In genomic region chr6:157322792-157323113, GRCh38 we compare ENCODE assay signal across 9 cellular contexts. TPM values are rescaled to one million over a fixed set of nuclear protein-coding genes. Genes with fewer than 3 reads are reported as not detected.
DNase-seq lines count a peak whose midpoint lies in the region; TF ChIP-seq lines count a peak whose summit lies in the region.
"Had no signal": no experiment of that assay in that cellular context is flagged by ENCODE, and none has a peak within 500 bp of the region (broad histone marks: within the 10 kb centered on the region; RNA-seq: fewer than 3 reads in every experiment).

No MANE protein-coding gene starts in this region.

- no peaks in the 10 kb centered on the region for H3F3A ChIP-seq in OCI-LY1 (ENCODE audit: insufficient read depth, low read length)

- DNase-seq in endodermal cell (no peak), SW 1271 (lab: John Stamatoyannopoulos, UW) (no peak), SHP77 (lab: John Stamatoyannopoulos, UW) (no peak), NCI-H1092 (lab: John Stamatoyannopoulos, UW) (no peak)
- DNase-seq in stimulated activated CD8-positive, alpha-beta memory T cell treated with anti-CD3 and anti-CD28 coated beads, Interleukin-4, amount 100 ng/mL, for 48 hours: no peak
- DNase-seq: NCI-H446 had no signal

- H3K27ac ChIP-seq in C4-2B (peak overlapping the region; percentile 72), OCI-LY1 (ENCODE audit: low read depth, low read length, poor library complexity, severe bottlenecking) (no peak overlapping the region), endodermal cell (ENCODE audit: low read depth, low read length) (no peak overlapping the region)

- H3K36me3 ChIP-seq in OCI-LY1 (ENCODE audit: insufficient read depth, low read length) (peaks cover 6% of the 10 kb centered on the region; the same call in 1 of the 2 replicates), endodermal cell (ENCODE audit: control insufficient read depth, insufficient read depth, low read length) (peaks cover 24% of the 10 kb centered on the region), neuron (ENCODE audit: insufficient read depth, low read length) (peaks cover 9% of the 10 kb centered on the region)

- peak overlapping the region; percentile 91 for H3K4me3 Mint-ChIP-seq in endodermal cell

- H3K4me1 ChIP-seq in OCI-LY1 (ENCODE audit: insufficient read depth, low read length, severe bottlenecking) (peaks cover 15% of the 10 kb centered on the region), endodermal cell (ENCODE audit: control insufficient read depth, insufficient read depth, low read length) (no peaks in the 10 kb centered on the region), neuron (ENCODE audit: insufficient read depth, low read length) (peaks cover 12% of the 10 kb centered on the region)

- H4K20me1 ChIP-seq in OCI-LY1 (ENCODE audit: insufficient read depth, low read length): no peaks in the 10 kb centered on the region

- TF ChIP-seq CTCF in C4-2B (conservative IDR thresholded peaks at IDR 0.05): no peak
- TF ChIP-seq CTCF in OCI-LY1 (IDR thresholded peaks at IDR 0.05; ENCODE audit: low read length): no peak
- no peak for TF ChIP-seq CTCF in endodermal cell (conservative IDR thresholded peaks at IDR 0.05)

- peaks cover 19% of the 10 kb centered on the region for H3K27me3 Mint-ChIP-seq in endodermal cell (ENCODE audit: insufficient read depth)

- no peaks in the 10 kb centered on the region for H3K79me2 ChIP-seq in OCI-LY1 (ENCODE audit: insufficient read depth, low read length)

- no peaks in the 10 kb centered on the region for H3K9me3 ChIP-seq in OCI-LY1 (ENCODE audit: low read length)
- no peaks in the 10 kb centered on the region for H3K9me3 ChIP-seq in endodermal cell (ENCODE audit: control insufficient read depth, low read length)
- H3K9me3 ChIP-seq in neuron (ENCODE audit: low read length): no peaks in the 10 kb centered on the region

- H3K9me2 ChIP-seq in OCI-LY1 (ENCODE audit: low read depth, low read length): no peaks in the 10 kb centered on the region

- WGBS in endodermal cell (ENCODE audit: insufficient coverage in 1 of 2, insufficient read length in 1 of 2), 2 experiments: 6 to 9% methylated on average over 5 to 12 of the region's 12 CpGs

- peaks cover 4% of the 10 kb centered on the region for H3K4me1 Mint-ChIP-seq in endodermal cell

- H3K4me3 ChIP-seq in OCI-LY1 (ENCODE audit: low read depth, low read length, poor library complexity, severe bottlenecking): peak overlapping the region; percentile 73
- H3K4me3 ChIP-seq in endodermal cell (ENCODE audit: low read length): peak overlapping the region; percentile 96
- H3K4me3 ChIP-seq in neuron (ENCODE audit: low read length): peak overlapping the region; percentile 78

- peaks cover 13% of the 10 kb centered on the region for H3K36me3 Mint-ChIP-seq in endodermal cell (ENCODE audit: low read depth)

- peak overlapping the region; percentile 97 for H3K27ac Mint-ChIP-seq in endodermal cell

- H3K9me3 Mint-ChIP-seq in endodermal cell: no peaks in the 10 kb centered on the region

- H3K27me3 ChIP-seq in OCI-LY1 (ENCODE audit: insufficient read depth, low read length) (0 out of 2 replicates have a peak, but pooled peaks cover 4% of the 10 kb centered on the region), endodermal cell (ENCODE audit: control insufficient read depth, insufficient read depth, low read length, poor library complexity, severe bottlenecking) (peaks cover 6% of the 10 kb centered on the region), neuron (ENCODE audit: insufficient read depth, low read length) (no peaks in the 10 kb centered on the region)

- H3K9ac ChIP-seq in OCI-LY1 (ENCODE audit: low read length) (peak overlapping the region; percentile 72), endodermal cell (ENCODE audit: extremely low read depth, low read length, poor library complexity, severe bottlenecking) (peak overlapping the region; percentile 84)

- H2AFZ ChIP-seq in OCI-LY1 (ENCODE audit: low read length) (no peak overlapping the region), neuron (ENCODE audit: low read depth, low read length) (peak overlapping the region; percentile 69)

- peak overlapping the region; percentile 97 for H3K4me2 ChIP-seq in OCI-LY1 (ENCODE audit: low read length)

RNA-seq across cellular contexts. Expression of gene TMEM242, which starts 0.6 kb away (rescaled TPM):
- 10 to 100 TPM; 10.8 to 11.7 TPM for total RNA-seq in endodermal cell
- polyA plus RNA-seq in endodermal cell (2013, experiment 1 of 2): 9.6 TPM
- polyA plus RNA-seq in endodermal cell (2013, experiment 2 of 2): 7.7 TPM

RNA-seq across cellular contexts. Expression of gene ZDHHC14, which starts 58.2 kb away (rescaled TPM):
- 1 to 10 TPM; 2.3 to 4.5 TPM for total RNA-seq in endodermal cell
- 1.9 TPM for polyA plus RNA-seq in endodermal cell (2013, experiment 1 of 2)
- polyA plus RNA-seq in endodermal cell (2013, experiment 2 of 2): 2.4 TPM
